ENCODE assay signal across 25 cellular contexts in the genomic region with DNA sequence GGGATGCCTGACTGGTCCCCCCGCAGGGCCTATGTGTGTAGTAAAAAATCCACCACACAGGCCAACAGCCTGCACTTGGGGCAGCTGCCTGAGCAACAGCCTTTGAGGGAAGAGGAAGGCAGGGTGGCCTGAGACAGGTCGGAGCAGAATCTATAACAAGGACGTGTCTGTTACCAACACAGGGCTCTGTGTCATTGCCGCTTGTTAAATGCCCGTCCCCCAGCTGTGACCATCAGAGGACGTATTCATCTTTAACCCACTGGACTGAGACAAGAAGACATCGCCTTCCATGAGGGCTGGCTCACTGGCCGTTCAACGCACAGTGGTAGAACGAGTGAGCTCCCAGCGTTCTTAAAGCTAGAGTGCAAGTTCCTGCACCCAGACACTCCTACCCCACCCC. TPM values are rescaled to one million over a fixed set of nuclear protein-coding genes. Genes with fewer than 3 reads are reported as not detected.
DNase-seq lines count a peak whose midpoint lies in the region; ATAC-seq, FAIRE-seq and TF ChIP-seq lines count a peak whose summit lies in the region.
"Had no signal": no experiment of that assay in that cellular context is flagged by ENCODE, and none has a peak within 500 bp of the region (broad histone marks: within the 10 kb centered on the region; RNA-seq: fewer than 3 reads in every experiment).

No MANE protein-coding gene starts in this region.

- H3K9ac ChIP-seq in K562 (ENCODE audit: insufficient read depth in 1 of 2, low read depth in 2 of 2, low read length in 2 of 2) = no peak overlapping the region

- H3K27me3 ChIP-seq in K562 (ENCODE audit: control insufficient read depth in 2 of 2, insufficient read depth in 2 of 2, low read length in 2 of 2) = no peaks in the 10 kb centered on the region
- no peaks in the 10 kb centered on the region for H3K27me3 ChIP-seq in ovary
- H3K27me3 ChIP-seq: neutrophil, Peyer's patch, upper lobe of left lung had no signal

- TF ChIP-seq CTCF in K562 (IDR thresholded peaks at IDR 0.05 in 2 of 3, conservative IDR thresholded peaks at IDR 0.05 in 1 of 3; ENCODE audit: insufficient read depth in 2 of 3, low read depth in 1 of 3, low read length in 3 of 3) (no peak), ovary (IDR thresholded peaks at IDR 0.05) (no peak)

- no peak for TF ChIP-seq EP300 in K562 (IDR thresholded peaks at IDR 0.05; ENCODE audit: low read length)
- TF ChIP-seq EP300 in ovary (IDR thresholded peaks at IDR 0.05) = no peak

- peaks cover 28% of the 10 kb centered on the region for H3K4me1 Mint-ChIP-seq in stimulated activated naive CD8-positive, alpha-beta T cell treated with anti-CD3 and anti-CD28 coated beads, Interleukin-15, Interleukin-2, amounts not matched to agents 100 ng/mL and 50 ng/mL, for 24 hours (ENCODE audit: low read depth)
- peaks cover 28% of the 10 kb centered on the region for H3K4me1 Mint-ChIP-seq in stimulated activated naive CD8-positive, alpha-beta T cell treated with anti-CD3 and anti-CD28 coated beads, Interleukin-15, amount 100 ng/mL, for 72 hours

- H2AFZ ChIP-seq in K562 (ENCODE audit: low read depth, low read length) = no peak overlapping the region

- peaks cover 41% of the 10 kb centered on the region for H3K79me2 ChIP-seq in K562 (ENCODE audit: control insufficient read depth, insufficient read depth, low read length)

- ATAC-seq in stimulated activated naive CD8-positive, alpha-beta T cell treated with anti-CD3 and anti-CD28 coated beads, Interleukin-15, amount 100 ng/mL, for 72 hours = no peak
- ATAC-seq in K562 = no peak; the same call in 2 of the 3 replicates
- ATAC-seq in HG02763 (IDR thresholded peaks at IDR 0.05; ENCODE audit: unreplicated experiment) = no peak

- peaks cover 5% of the 10 kb centered on the region for H4K20me1 ChIP-seq in K562 (replicated peaks; ENCODE audit: control insufficient read depth, insufficient read depth, low read length)

- H3K9me3 Mint-ChIP-seq in stimulated activated naive CD8-positive, alpha-beta T cell treated with anti-CD3 and anti-CD28 coated beads, Interleukin-15, Interleukin-2, amounts not matched to agents 100 ng/mL and 50 ng/mL, for 24 hours = no peaks in the 10 kb centered on the region
- H3K9me3 Mint-ChIP-seq in stimulated activated naive CD8-positive, alpha-beta T cell treated with anti-CD3 and anti-CD28 coated beads, Interleukin-15, amount 100 ng/mL, for 72 hours = no peaks in the 10 kb centered on the region
- H3K9me3 Mint-ChIP-seq: CD14-positive monocyte, immature natural killer cell had no signal

- H3K27me3 Mint-ChIP-seq in stimulated activated naive CD8-positive, alpha-beta T cell treated with anti-CD3 and anti-CD28 coated beads, Interleukin-15, Interleukin-2, amounts not matched to agents 100 ng/mL and 50 ng/mL, for 24 hours = no peaks in the 10 kb centered on the region
- H3K27me3 Mint-ChIP-seq in stimulated activated naive CD8-positive, alpha-beta T cell treated with anti-CD3 and anti-CD28 coated beads, Interleukin-15, amount 100 ng/mL, for 72 hours = no peaks in the 10 kb centered on the region

- CTCF ChIA-PET in K562 (lab: Yijun Ruan, JAX; ENCODE audit: low intra/inter-chr PET ratio) = no interaction called here

- TF ChIP-seq RAD21 in K562 (CRISPR knock-in tag; conservative IDR thresholded peaks at IDR 0.05 in 1 of 2, IDR thresholded peaks at IDR 0.05 in 1 of 2) = no peak

- H3K27ac ChIP-seq in K562 (ENCODE audit: extremely low read depth, low read depth, low read length) (no peak overlapping the region), ovary (no peak overlapping the region)
- H3K27ac ChIP-seq: neutrophil, Peyer's patch, SK-N-MC, upper lobe of left lung had no signal

- H3K9me3 ChIP-seq in K562 (replicated peaks; ENCODE audit: control insufficient read depth, insufficient read depth, low read depth, low read length) = no peaks in the 10 kb centered on the region
- no peaks in the 10 kb centered on the region for H3K9me3 ChIP-seq in ovary
- H3K9me3 ChIP-seq: neutrophil, Peyer's patch, upper lobe of left lung had no signal

- intact Hi-C loops in K562 (cut with micrococcal nuclease) = no loop called here
- intact Hi-C loops in ovary (cut with DNase I) = no loop called here

- H3K36me3 Mint-ChIP-seq in stimulated activated naive CD8-positive, alpha-beta T cell treated with anti-CD3 and anti-CD28 coated beads, Interleukin-15, Interleukin-2, amounts not matched to agents 100 ng/mL and 50 ng/mL, for 24 hours (ENCODE audit: low read depth) = peaks cover 50% of the 10 kb centered on the region

- H3K27ac Mint-ChIP-seq in stimulated activated naive CD8-positive, alpha-beta T cell treated with anti-CD3 and anti-CD28 coated beads, Interleukin-15, Interleukin-2, amounts not matched to agents 100 ng/mL and 50 ng/mL, for 24 hours = peak overlapping the region; percentile 31
- H3K27ac Mint-ChIP-seq in stimulated activated naive CD8-positive, alpha-beta T cell treated with anti-CD3 and anti-CD28 coated beads, Interleukin-15, amount 100 ng/mL, for 72 hours = no peak overlapping the region

- POLR2A ChIA-PET in K562 (lab: Yijun Ruan, JAX) = interaction anchor here (2.0 to 2.4 kb wide), 2 partner anchors 8 to 11 kb away, joined by 6 to 8 read pairs; partner anchors contain the start of gene PDIA4

- H3K36me3 ChIP-seq in K562 (ENCODE audit: control insufficient read depth, insufficient read depth, low read length) (peaks cover 79% of the 10 kb centered on the region), ovary (no peaks in the 10 kb centered on the region)

- FAIRE-seq in K562 (lab: Jason Lieb, UNC) = no peak

- no TSS peak for BruUV-seq in K562 (replicated peaks; lab: Mats Ljungman, UMichigan)

- H3K4me2 ChIP-seq in K562 (ENCODE audit: insufficient read depth, low read length) = no peak overlapping the region

- peaks cover 0 to 6% of the 10 kb centered on the region in 2 experiments; a peak in 2 of 5 replicates for H3K4me1 ChIP-seq in K562 (replicated peaks in 1 of 2; ENCODE audit: control insufficient read depth in 2 of 2, insufficient read depth in 2 of 2, low read length in 2 of 2)
- H3K4me1 ChIP-seq in ovary (ENCODE audit: insufficient read depth) = no peaks in the 10 kb centered on the region

- TF ChIP-seq POLR2A in K562 (conservative IDR thresholded peaks at IDR 0.05) (no peak), ovary (IDR thresholded peaks at IDR 0.05) (no peak)

- no peak for DNase-seq in stimulated activated naive CD8-positive, alpha-beta T cell treated with anti-CD3 and anti-CD28 coated beads, Interleukin-15, amount 100 ng/mL, for 72 hours
- DNase-seq in K562 (ENCODE audit: extremely low read depth in 1 of 4, low spot score in 3 of 4) = no peak
- peak; percentile 30 for DNase-seq in midbrain (lab: John Stamatoyannopoulos, UW)
- DNase-seq in SIG-M5 (lab: John Stamatoyannopoulos, UW) = no peak
- no peak for DNase-seq in ovary
- DNase-seq in AG08395 (ENCODE audit: low spot score) = no peak
- DNase-seq: ACHN; activated CD4-positive, alpha-beta T cell treated with anti-CD3 and anti-CD28 coated beads, Interleukin-2, amount 50 U/mL, for 1 hour; activated CD8-positive, alpha-beta memory T cell treated with anti-CD3 and anti-CD28 coated beads, Interleukin-2, amount 50 U/mL, for 48 hours; activated gamma-delta T cell treated with Interleukin-2 at 50 U/mL for 16 hours; dermis blood vessel endothelial cell; DMS 273 treated with DMSO at 0.1 percent for 48 hours; HCEC 1CT; immature natural killer cell; MM.1S; NCI-H524 treated with DMSO at 0.1 percent for 48 hours; Peyer's patch; stimulated activated CD4-positive, alpha-beta T cell treated with anti-CD3 and anti-CD28 coated beads, Interleukin-4, amount 100 ng/mL, for 24 hours; T-helper 2 cell; upper lobe of left lung had no signal

- 92% methylated on average over 11 of the region's 11 CpGs for WGBS in K562 (ENCODE audit: insufficient coverage, low coverage, missing lambda C conversion rate)
- 85 to 95% (median 86%) methylated on average over 11 of the region's 11 CpGs for WGBS in ovary, 3 donors

- H3K4me3 ChIP-seq in K562 (no peak overlapping the region), ovary (no peak overlapping the region)
- H3K4me3 ChIP-seq: Peyer's patch, SK-N-MC, upper lobe of left lung had no signal

- in situ Hi-C loops in K562 (cut with MboI) = no loop called here

- H3K9me1 ChIP-seq in K562 (ENCODE audit: control insufficient read depth, insufficient read depth, low read length) = no peaks in the 10 kb centered on the region

- no peak overlapping the region for H3K4me3 Mint-ChIP-seq in stimulated activated naive CD8-positive, alpha-beta T cell treated with anti-CD3 and anti-CD28 coated beads, Interleukin-15, Interleukin-2, amounts not matched to agents 100 ng/mL and 50 ng/mL, for 24 hours
- no peak overlapping the region for H3K4me3 Mint-ChIP-seq in stimulated activated naive CD8-positive, alpha-beta T cell treated with anti-CD3 and anti-CD28 coated beads, Interleukin-15, amount 100 ng/mL, for 72 hours
- H3K4me3 Mint-ChIP-seq: CD14-positive monocyte, immature natural killer cell had no signal

RNA-seq across cellular contexts. Expression of gene PDIA4, which starts 7.8 kb away (rescaled TPM):
- total RNA-seq in K562 (2011; cell fraction: chromatin; rRNA removed; ENCODE audit: low replicate concordance) = 187 and 270 TPM in 2 replicates
- total RNA-seq in K562 (2011; cell fraction: nucleolus; rRNA removed) = 352 and 378 TPM in 2 replicates
- 244 and 324 TPM in 2 replicates for total RNA-seq in K562 (2011; cell fraction: nucleoplasm; rRNA removed)
- 158 and 178 TPM in 2 replicates for total RNA-seq in K562 (2014; rRNA removed)
- total RNA-seq in K562 (2014; rRNA removed; fragmentation: Illumina TruSeq; extraction: Trizol) = 82.7 and 91.5 TPM in 2 replicates
- 136 TPM in 2 replicates for total RNA-seq in K562 (2015; rRNA removed; fragmentation: Illumina TruSeq; extraction: Trizol)
- 159 and 161 TPM in 2 replicates for total RNA-seq in K562 (2021)
- 146 and 186 TPM in 2 replicates for polyA plus RNA-seq in K562 (2011; rRNA removed)
- polyA plus RNA-seq in K562 (2011; cell fraction: cytosol; rRNA removed) = 107 and 158 TPM in 2 replicates
- 149 and 181 TPM in 2 replicates for polyA plus RNA-seq in K562 (2011; cell fraction: nucleus; rRNA removed)
- polyA plus RNA-seq in K562 (2012) = 137 and 177 TPM in 2 replicates
- 143 and 175 TPM in 2 replicates for polyA plus RNA-seq in K562 (2014; fragmentation: Illumina TruSeq; extraction: Trizol)
- polyA plus RNA-seq in K562 (2014; fragmentation: Nextera tagmentation; extraction: Ambion mirVana) = 10 to 100 TPM in 1 of 2 experiments, 1 to 10 TPM in 1; 9.1 to 14.5 TPM
- polyA plus RNA-seq in K562 (2014; rRNA removed) = 155 and 171 TPM in 2 replicates
- polyA minus RNA-seq in K562 (2011; rRNA and poly(A)+ RNA removed) = 147 and 177 TPM in 2 replicates
- 90.9 and 121 TPM in 2 replicates for polyA minus RNA-seq in K562 (2011; cell fraction: cytosol; rRNA and poly(A)+ RNA removed)
- polyA minus RNA-seq in K562 (2011; cell fraction: nucleus; rRNA and poly(A)+ RNA removed) = 30.0 and 68.5 TPM in 2 replicates
- total RNA-seq in ovary = 100 to 1,000 TPM in 2 of 7 donors, 10 to 100 TPM in 5; 49.6 to 130 (median 72.4) TPM
- 10 to 100 TPM; 52.2 to 78.5 TPM for polyA plus RNA-seq in ovary
